ENCODE assay signal across 8 cellular contexts in genomic region chr5:133050500-133050899, GRCh38. TPM values are rescaled to one million over a fixed set of nuclear protein-coding genes. Genes with fewer than 3 reads are reported as not detected.
DNase-seq lines count a peak whose midpoint lies in the region; ATAC-seq and TF ChIP-seq lines count a peak whose summit lies in the region.

No MANE protein-coding gene starts in this region.

- TF ChIP-seq CTCF in GM12875 (IDR thresholded peaks at IDR 0.05; ENCODE audit: borderline replicate concordance, insufficient read depth, low read depth, low read length): no peak
- no peak for TF ChIP-seq CTCF in esophagus muscularis mucosa (IDR thresholded peaks at IDR 0.05)
- TF ChIP-seq CTCF in progenitor cell of endocrine pancreas (IDR thresholded peaks at IDR 0.05; ENCODE audit: unreplicated experiment): no peak
- no peak for TF ChIP-seq CTCF in RWPE1 (conservative IDR thresholded peaks at IDR 0.05; ENCODE audit: low read depth)

- CTCF ChIA-PET in RWPE1 (lab: Yijun Ruan, JAX): no interaction called here

- H3K27me3 ChIP-seq in SJCRH30 (no peaks in the 10 kb centered on the region), esophagus muscularis mucosa (no peaks in the 10 kb centered on the region)

- peaks cover 6% of the 10 kb centered on the region; the same call in 1 of the 2 replicates for H3K4me1 ChIP-seq in SJCRH30
- H3K4me1 ChIP-seq in esophagus muscularis mucosa: peaks cover 36 to 59% (median 55%) of the 10 kb centered on the region in 4 donors

- H3K27ac ChIP-seq in SJCRH30 (peak overlapping the region; percentile 91; the same call in 1 of the 2 replicates), esophagus muscularis mucosa (replicated peaks in 1 of 4) (peak overlapping the region; percentile 95 to 99 (median 98)), RWPE1 (no peak overlapping the region)

- POLR2A ChIA-PET in RWPE1 (lab: Yijun Ruan, JAX; ENCODE audit: low non-redundant PET): interaction anchor here (1.1 to 1.8 kb wide), 3 partner anchors 9 to 25 kb away, joined by 4 to 7 read pairs (median 4); no protein-coding TSS in a partner anchor

- peak overlapping the region; percentile 94 for H3K4me3 Mint-ChIP-seq in progenitor cell of endocrine pancreas (ENCODE audit: low read depth)

- H3K36me3 Mint-ChIP-seq in progenitor cell of endocrine pancreas (ENCODE audit: insufficient read depth): peaks cover 2% of the 10 kb centered on the region

- H3K36me3 ChIP-seq in SJCRH30: peaks cover 8% of the 10 kb centered on the region; the same call in 1 of the 2 replicates
- no peaks in the 10 kb centered on the region for H3K36me3 ChIP-seq in esophagus muscularis mucosa

- peaks cover 32% of the 10 kb centered on the region for H3K4me1 Mint-ChIP-seq in progenitor cell of endocrine pancreas (ENCODE audit: low read depth)

- no peak for TF ChIP-seq POLR2A in esophagus muscularis mucosa (IDR thresholded peaks at IDR 0.05; ENCODE audit: low read depth)

- peak overlapping the region; percentile 100 for H3K27ac Mint-ChIP-seq in progenitor cell of endocrine pancreas

- no peaks in the 10 kb centered on the region for H3K9me3 Mint-ChIP-seq in progenitor cell of endocrine pancreas (ENCODE audit: low read depth)

- in situ Hi-C loops in ACHN (cut with HindIII; ENCODE audit: low pct_ligation_motif_present, low pct_unique_long_range_greater_than_20kb, low sequenced_read_pairs): no loop called here

- H3K9me3 ChIP-seq in SJCRH30 (replicated peaks) (no peaks in the 10 kb centered on the region), esophagus muscularis mucosa (no peaks in the 10 kb centered on the region)

- intact Hi-C loops in esophagus muscularis mucosa (cut with DNase I): loop anchor here (5.0 kb wide), 1 partner anchor 88 kb away; the partner anchor contains the start of gene AFF4
- intact Hi-C loops in sciatic nerve (cut with DNase I): no loop called here

- no peak for ATAC-seq in sciatic nerve
- ATAC-seq in GM21447 (IDR thresholded peaks at IDR 0.05; ENCODE audit: unreplicated experiment): no peak

- H3K4me3 ChIP-seq in GM12875 (ENCODE audit: low read depth, low read length): peak overlapping the region; percentile 84
- H3K4me3 ChIP-seq in SJCRH30: peak overlapping the region; percentile 91
- H3K4me3 ChIP-seq in esophagus muscularis mucosa: peak overlapping the region in 2 of 4 donors; percentile 82 to 99

- TF ChIP-seq EP300 in esophagus muscularis mucosa (IDR thresholded peaks at IDR 0.05): no peak

- H3K27me3 Mint-ChIP-seq in progenitor cell of endocrine pancreas: no peaks in the 10 kb centered on the region

- DNase-seq in SJCRH30 (no peak), esophagus muscularis mucosa (ENCODE audit: extremely low spot score) (no peak), progenitor cell of endocrine pancreas (ENCODE audit: low spot score, unreplicated experiment) (no peak), sciatic nerve (ENCODE audit: low spot score) (no peak), ACHN (no peak), RWPE1 (ENCODE audit: low spot score) (no peak)

- WGBS in esophagus muscularis mucosa: 21% methylated on average over 3 of the region's 3 CpGs

RNA-seq across cellular contexts. Expression of gene HSPA4, which starts 1.3 kb away (rescaled TPM):
- total RNA-seq in SJCRH30 (2014; rRNA removed; shearing (Covaris generic)): 166 and 173 TPM in 2 replicates
- total RNA-seq in esophagus muscularis mucosa (10 to 100 TPM; 54.1 to 65.2 (median 55.3) TPM), progenitor cell of endocrine pancreas (133 and 138 TPM in 2 replicates), sciatic nerve (65.0 TPM)

RNA-seq across cellular contexts. Expression of gene ZCCHC10, which starts 24.2 kb away (rescaled TPM):
- total RNA-seq in SJCRH30 (2014; rRNA removed; shearing (Covaris generic)): 38.6 and 39.6 TPM in 2 replicates
- total RNA-seq in esophagus muscularis mucosa (10 to 100 TPM in 2 of 4 donors, 1 to 10 TPM in 2; 8.6 to 40.8 (median 13.1) TPM), progenitor cell of endocrine pancreas (23.1 and 25.7 TPM in 2 replicates), sciatic nerve (15.0 TPM)
